In genomic region chr3:119628816-119629445, GRCh38 we compare ENCODE assay signal across 10 cellular contexts. TPM values are rescaled to one million over a fixed set of nuclear protein-coding genes. Genes with fewer than 3 reads are reported as not detected.
DNase-seq lines count a peak whose midpoint lies in the region; ATAC-seq and TF ChIP-seq lines count a peak whose summit lies in the region.
"Had no signal": no experiment of that assay in that cellular context is flagged by ENCODE, and none has a peak within 500 bp of the region (broad histone marks: within the 10 kb centered on the region; RNA-seq: fewer than 3 reads in every experiment).

No MANE protein-coding gene starts in this region.

- H3K9me3 Mint-ChIP-seq in central memory CD8-positive, alpha-beta T cell: no peaks in the 10 kb centered on the region

- no peak for DNase-seq in activated CD4-positive, CD25-positive, alpha-beta regulatory T cell treated with anti-CD3 and anti-CD28 coated beads, Interleukin-2, amount 50 U/mL, for 72 hours
- no peak for DNase-seq in central memory CD8-positive, alpha-beta T cell (ENCODE audit: low spot score in 2 of 2)
- DNase-seq in stimulated activated naive CD8-positive, alpha-beta T cell treated with anti-CD3 and anti-CD28 coated beads, Interleukin-15, Interleukin-2, amounts not matched to agents 100 U/mL and 50 U/mL, for 24 hours: no peak
- DNase-seq in ecto neural progenitor cell (ENCODE audit: low spot score): no peak
- DNase-seq in NCI-H748 (lab: John Stamatoyannopoulos, UW; ENCODE audit: unreplicated experiment): no peak
- no peak for DNase-seq in tibial nerve (ENCODE audit: low spot score in 2 of 2)
- DNase-seq: 8988T had no signal

- TF ChIP-seq POLR2A in tibial nerve (IDR thresholded peaks at IDR 0.05): no peak

- H3K36me3 Mint-ChIP-seq in central memory CD8-positive, alpha-beta T cell (ENCODE audit: insufficient read depth): peaks cover 2% of the 10 kb centered on the region

- H3K27me3 ChIP-seq in tibial nerve: no peaks in the 10 kb centered on the region

- WGBS in tibial nerve, 2 donors: 53 to 60% methylated on average over 1 of the region's 1 CpG

- H3K9me3 ChIP-seq in tibial nerve: no peaks in the 10 kb centered on the region

- H3K4me1 ChIP-seq in tibial nerve: peaks cover 0 to 42% (median 24%) of the 10 kb centered on the region in 4 donors

- H3K27ac Mint-ChIP-seq in central memory CD8-positive, alpha-beta T cell (ENCODE audit: low read depth): no peak overlapping the region

- TF ChIP-seq CTCF in tibial nerve (IDR thresholded peaks at IDR 0.05): no peak

- H3K4me3 Mint-ChIP-seq in central memory CD8-positive, alpha-beta T cell: no peak overlapping the region

- H3K36me3 ChIP-seq in tibial nerve: no peaks in the 10 kb centered on the region

- no peak overlapping the region for H3K4me3 ChIP-seq in tibial nerve

- ATAC-seq in activated CD4-positive, CD25-positive, alpha-beta regulatory T cell treated with anti-CD3 and anti-CD28 coated beads, Interleukin-2, amount 50 U/mL, for 24 hours: peak; percentile 61 to 64
- ATAC-seq in HG02943 (IDR thresholded peaks at IDR 0.05; ENCODE audit: low read depth, unreplicated experiment): peak; percentile 31
- ATAC-seq in central memory CD8-positive, alpha-beta T cell (replicated peaks; ENCODE audit: extremely low read depth, poor library complexity, severe bottlenecking): peak; percentile 23
- peak; percentile 25 for ATAC-seq in stimulated activated naive CD8-positive, alpha-beta T cell treated with anti-CD3 and anti-CD28 coated beads, Interleukin-15, Interleukin-2, amounts not matched to agents 100 U/mL and 50 U/mL, for 24 hours

- no peaks in the 10 kb centered on the region for H3K4me1 Mint-ChIP-seq in central memory CD8-positive, alpha-beta T cell

- peak in 1 of 2 donors; percentile 69 for TF ChIP-seq EP300 in tibial nerve (IDR thresholded peaks at IDR 0.05)

- peaks cover 10% of the 10 kb centered on the region for H3K27me3 Mint-ChIP-seq in central memory CD8-positive, alpha-beta T cell

- peak overlapping the region in 2 of 4 donors; percentile 74 to 87 for H3K27ac ChIP-seq in tibial nerve

RNA-seq across cellular contexts. Expression of gene PLA1A, which starts 31.2 kb away (rescaled TPM):
- total RNA-seq in tibial nerve: 10 to 100 TPM in 1 of 4 donors, 1 to 10 TPM in 2, not detected in 1; 2.5 to 12.0 (median 3.9) TPM

RNA-seq across cellular contexts. Expression of gene POPDC2, which starts 31.5 kb away (rescaled TPM):
- total RNA-seq in tibial nerve: 1 to 10 TPM in 3 of 4 donors, under 1 TPM in 1; 0.90 to 3.3 (median 2.5) TPM

RNA-seq across cellular contexts. Expression of gene COX17, which starts 48.3 kb away (rescaled TPM):
- total RNA-seq in tibial nerve: 10 to 100 TPM; 17.8 to 40.8 (median 35.1) TPM

RNA-seq across cellular contexts. Expression of gene ADPRH, which starts 49.6 kb away (rescaled TPM):
- total RNA-seq in tibial nerve: 10 to 100 TPM in 2 of 4 donors, 1 to 10 TPM in 2; 7.6 to 12.0 (median 9.1) TPM
- total RNA-seq: H4 had no signal
